1 cellular context compared by ENCODE assay signal in genomic region chr10:106615081-106615480, GRCh38.
TF ChIP-seq lines count a peak whose summit lies in the region.

No MANE protein-coding gene starts in this region.

TF ChIP-seq in WTC11, 78 proteins besides CTCF, POLR2A, EP300 and RAD21 (continued from another document):
- TF ChIP-seq ZNF425 (CRISPR knock-in tag; conservative IDR thresholded peaks at IDR 0.05) (no peak), NFYB (CRISPR knock-in tag; conservative IDR thresholded peaks at IDR 0.05; ENCODE audit: low read depth) (no peak), ZNF121 (CRISPR knock-in tag; IDR thresholded peaks at IDR 0.05) (no peak), TP53 (CRISPR knock-in tag; IDR thresholded peaks at IDR 0.05) (no peak), RELA (CRISPR knock-in tag; IDR thresholded peaks at IDR 0.05; ENCODE audit: borderline replicate concordance) (no peak), ESRRA (CRISPR knock-in tag; IDR thresholded peaks at IDR 0.05; ENCODE audit: borderline replicate concordance) (no peak), E2F5 (CRISPR knock-in tag; IDR thresholded peaks at IDR 0.05) (no peak), GRHL2 (CRISPR knock-in tag; IDR thresholded peaks at IDR 0.05; ENCODE audit: insufficient replicate concordance, severe bottlenecking) (no peak), ZNF423 (CRISPR knock-in tag; IDR thresholded peaks at IDR 0.05) (no peak), IRF1 (CRISPR knock-in tag; IDR thresholded peaks at IDR 0.05) (no peak), GABPB1 (CRISPR knock-in tag; IDR thresholded peaks at IDR 0.05) (no peak), ZNF512 (CRISPR knock-in tag; IDR thresholded peaks at IDR 0.05; ENCODE audit: borderline replicate concordance) (no peak), JAZF1 (CRISPR knock-in tag; IDR thresholded peaks at IDR 0.05) (no peak)
